Comparison of ENCODE assay signal across 12 cellular contexts in genomic region chr22:39291501-39291900, GRCh38. TPM values are rescaled to one million over a fixed set of nuclear protein-coding genes. Genes with fewer than 3 reads are reported as not detected.
A peak's percentile ranks its signal among the peaks of the same experiment; 100 is the strongest.
DNase-seq lines count a peak whose midpoint lies in the region; ATAC-seq, FAIRE-seq and TF ChIP-seq lines count a peak whose summit lies in the region.
"Had no signal": no experiment of that assay in that cellular context is flagged by ENCODE, and none has a peak within 500 bp of the region (broad histone marks: within the 10 kb centered on the region; RNA-seq: fewer than 3 reads in every experiment).

No MANE protein-coding gene starts in this region.

- dilution Hi-C loops in keratinocyte (cut with MboI; ENCODE audit: extremely low pct_ligation_motif_present, low sequenced_read_pairs) = no loop called here

- no peak for ATAC-seq in stimulated activated naive B cell treated with anti-CD40 and anti-IgM and Interleukin-4, amounts not matched to agents 10 μg/mL and 1 μg/mL and 100 μg/mL, for 72 hours (replicated peaks)
- ATAC-seq: activated naive CD8-positive, alpha-beta T cell treated with anti-CD3 and anti-CD28 coated beads, Interleukin-2, amount 50 U/mL, for 24 hours had no signal

- FAIRE-seq in keratinocyte (lab: Jason Lieb, UNC) = no peak

- H3K36me3 ChIP-seq in WERI-Rb-1 (no peaks in the 10 kb centered on the region), keratinocyte (ENCODE audit: control insufficient read depth in 2 of 2, extremely low read depth in 1 of 2, insufficient read depth in 2 of 2, low read length in 2 of 2) (no peaks in the 10 kb centered on the region)

- H3K27ac ChIP-seq in WERI-Rb-1 = no peak overlapping the region
- H3K27ac ChIP-seq in keratinocyte (ENCODE audit: control insufficient read depth, insufficient read depth, low read length) = peak overlapping the region; percentile 92

- no peak overlapping the region for H3K4me3 ChIP-seq in WERI-Rb-1 (ENCODE audit: low read depth, low read length)
- H3K4me3 ChIP-seq in keratinocyte (ENCODE audit: control insufficient read depth in 2 of 3, extremely low read depth in 1 of 3, insufficient read depth in 2 of 3, low read depth in 1 of 3, low read length in 3 of 3) = no peak overlapping the region

- CTCF ChIA-PET in GM10248 (lab: Yijun Ruan, JAX) = interaction anchor here (1.1 to 1.3 kb wide), 3 partner anchors 14 to 76 kb away, joined by 3 to 6 read pairs (median 3); no protein-coding TSS in a partner anchor

- H3K4me1 ChIP-seq in keratinocyte (ENCODE audit: control insufficient read depth, extremely low read depth, insufficient read depth, low read length) = peaks cover 61% of the 10 kb centered on the region

- H3K9me3 Mint-ChIP-seq in stimulated activated naive B cell treated with anti-CD40 and anti-IgM and Interleukin-4, amounts not matched to agents 10 μg/mL and 1 μg/mL and 100 μg/mL, for 72 hours = no peaks in the 10 kb centered on the region
- H3K9me3 Mint-ChIP-seq: activated naive CD8-positive, alpha-beta T cell treated with anti-CD3 and anti-CD28 coated beads, Interleukin-2, amount 50 U/mL, for 24 hours had no signal

- H3K36me3 Mint-ChIP-seq in stimulated activated naive B cell treated with anti-CD40 and anti-IgM and Interleukin-4, amounts not matched to agents 10 μg/mL and 1 μg/mL and 100 μg/mL, for 72 hours = no peaks in the 10 kb centered on the region

- peak; percentile 26; the same call in 1 of the 2 replicates for TF ChIP-seq CTCF in GM12874 (IDR thresholded peaks at IDR 0.05; ENCODE audit: insufficient read depth, low read depth, low read length)
- TF ChIP-seq CTCF in WERI-Rb-1 (IDR thresholded peaks at IDR 0.05; ENCODE audit: low read depth, low read length) = peak; percentile 29; the same call in 1 of the 2 replicates
- TF ChIP-seq CTCF in keratinocyte (optimal IDR thresholded peaks at IDR 0.05 in 1 of 3, IDR thresholded peaks at IDR 0.05 in 1 of 3, conservative IDR thresholded peaks at IDR 0.05 in 1 of 3; ENCODE audit: extremely low read depth in 1 of 3, insufficient read depth in 2 of 3, low read length in 3 of 3) = peak in 2 of 3 experiments; percentile 41 to 47
- no peak for TF ChIP-seq CTCF in GM10248 (IDR thresholded peaks at IDR 0.05; ENCODE audit: control extremely low read depth, extremely low read depth, low read depth, missing control alignments)

- no peak overlapping the region for H2AFZ ChIP-seq in keratinocyte (ENCODE audit: control insufficient read depth, low read length)

- no peaks in the 10 kb centered on the region for H3K9me1 ChIP-seq in keratinocyte (ENCODE audit: control insufficient read depth, extremely low read depth, insufficient read depth, low read length)

- H3K4me2 ChIP-seq in keratinocyte (ENCODE audit: control insufficient read depth, extremely low read depth, insufficient read depth, low read depth, low read length) = no peak overlapping the region

- POLR2A ChIA-PET in GM10248 (lab: Yijun Ruan, JAX) = interaction anchor here (1.1 kb wide), 1 partner anchor 12 kb away, joined by 4 read pairs; no protein-coding TSS in a partner anchor

- no peak for DNase-seq in WERI-Rb-1
- DNase-seq in keratinocyte (ENCODE audit: low read depth, low spot score) = no peak
- no peak for DNase-seq in stimulated activated naive B cell treated with anti-CD40 and anti-IgM and Interleukin-4, amounts not matched to agents 10 μg/mL and 1 μg/mL and 100 μg/mL, for 72 hours
- no peak for DNase-seq in NCI-H1092 (lab: John Stamatoyannopoulos, UW)
- DNase-seq in stimulated activated CD4-positive, alpha-beta T cell treated with anti-CD3 and anti-CD28 coated beads, Interleukin-2, amount 100 ng/mL, for 48 hours = no peak
- no peak for DNase-seq in GM10248 (ENCODE audit: extremely low spot score)
- no peak for DNase-seq in NAMALWA (ENCODE audit: low spot score)
- DNase-seq: activated naive CD8-positive, alpha-beta T cell treated with anti-CD3 and anti-CD28 coated beads, Interleukin-2, amount 50 U/mL, for 24 hours; NCI-H2029; stimulated activated CD4-positive, alpha-beta T cell treated with anti-CD3 and anti-CD28 coated beads, Interleukin-2, amount 100 ng/mL, for 24 hours; T-helper 9 cell had no signal

- H3K27me3 Mint-ChIP-seq in stimulated activated naive B cell treated with anti-CD40 and anti-IgM and Interleukin-4, amounts not matched to agents 10 μg/mL and 1 μg/mL and 100 μg/mL, for 72 hours = peaks cover 12 to 25% of the 10 kb centered on the region in 2 donors

- no peaks in the 10 kb centered on the region for H3K79me2 ChIP-seq in keratinocyte (ENCODE audit: control insufficient read depth, insufficient read depth, low read length)

- peaks cover 18 to 25% of the 10 kb centered on the region in 2 donors for H3K4me1 Mint-ChIP-seq in stimulated activated naive B cell treated with anti-CD40 and anti-IgM and Interleukin-4, amounts not matched to agents 10 μg/mL and 1 μg/mL and 100 μg/mL, for 72 hours

- H3K27me3 ChIP-seq in WERI-Rb-1 (ENCODE audit: insufficient read depth, low read depth, severe bottlenecking) (no peaks in the 10 kb centered on the region), keratinocyte (ENCODE audit: control insufficient read depth, extremely low read depth, insufficient read depth, low read length) (no peaks in the 10 kb centered on the region)

- H4K20me1 ChIP-seq in keratinocyte (ENCODE audit: control insufficient read depth, extremely low read depth, insufficient read depth, low read length) = no peaks in the 10 kb centered on the region

- peak overlapping the region; percentile 62 for H3K27ac Mint-ChIP-seq in stimulated activated naive B cell treated with anti-CD40 and anti-IgM and Interleukin-4, amounts not matched to agents 10 μg/mL and 1 μg/mL and 100 μg/mL, for 72 hours
- H3K27ac Mint-ChIP-seq: activated naive CD8-positive, alpha-beta T cell treated with anti-CD3 and anti-CD28 coated beads, Interleukin-2, amount 50 U/mL, for 24 hours had no signal

- peak overlapping the region; percentile 72 for H3K9ac ChIP-seq in keratinocyte (ENCODE audit: control insufficient read depth, extremely low read depth, insufficient read depth, low read length)

- no peak overlapping the region for H3K4me3 Mint-ChIP-seq in stimulated activated naive B cell treated with anti-CD40 and anti-IgM and Interleukin-4, amounts not matched to agents 10 μg/mL and 1 μg/mL and 100 μg/mL, for 72 hours
- H3K4me3 Mint-ChIP-seq: activated naive CD8-positive, alpha-beta T cell treated with anti-CD3 and anti-CD28 coated beads, Interleukin-2, amount 50 U/mL, for 24 hours had no signal

- H3K9me3 ChIP-seq in WERI-Rb-1 (ENCODE audit: severe bottlenecking) (no peaks in the 10 kb centered on the region), keratinocyte (ENCODE audit: control insufficient read depth, low read depth, low read length) (no peaks in the 10 kb centered on the region)

RNA-seq across cellular contexts. Expression of gene RPL3, which starts 27.9 kb away (rescaled TPM):
- 2,424 to 2,611 TPM (median 2,538 TPM) in 3 replicates for polyA plus RNA-seq in keratinocyte
- polyA plus RNA-seq in keratinocyte (2011; ENCODE audit: low read depth) = 2,618 TPM
- polyA plus RNA-seq in keratinocyte (2011; cell fraction: cytosol; rRNA removed) = 2,037 and 2,979 TPM in 2 replicates
- polyA plus RNA-seq in keratinocyte (2011; cell fraction: nucleus; rRNA removed) = 1,267 and 1,276 TPM in 2 replicates
- polyA plus RNA-seq in keratinocyte (2012; ENCODE audit: low replicate concordance) = 2,146 and 2,726 TPM in 2 replicates
- 1,617 to 1,755 TPM (median 1,669 TPM) in 3 replicates for polyA minus RNA-seq in keratinocyte
- 2,002 TPM for polyA minus RNA-seq in keratinocyte (2011; cell fraction: cytosol; rRNA and poly(A)+ RNA removed)
- 534 and 588 TPM in 2 replicates for polyA minus RNA-seq in keratinocyte (2011; cell fraction: nucleus; rRNA and poly(A)+ RNA removed)

RNA-seq across cellular contexts. Expression of gene PDGFB, which starts 46.7 kb away (rescaled TPM):
- polyA plus RNA-seq in keratinocyte = 4.3 to 10.3 TPM (median 6.0 TPM) in 3 replicates
- 4.1 TPM for polyA plus RNA-seq in keratinocyte (2011; ENCODE audit: low read depth)
- 5.7 and 7.5 TPM in 2 replicates for polyA plus RNA-seq in keratinocyte (2011; cell fraction: cytosol; rRNA removed)
- 13.7 and 15.8 TPM in 2 replicates for polyA plus RNA-seq in keratinocyte (2011; cell fraction: nucleus; rRNA removed)
- 2.2 and 8.5 TPM in 2 replicates for polyA plus RNA-seq in keratinocyte (2012; ENCODE audit: low replicate concordance)
- 4.4 to 17.7 TPM (median 4.6 TPM) in 3 replicates for polyA minus RNA-seq in keratinocyte
- polyA minus RNA-seq in keratinocyte (2011; cell fraction: cytosol; rRNA and poly(A)+ RNA removed) = 9.4 TPM
- 9.4 and 9.9 TPM in 2 replicates for polyA minus RNA-seq in keratinocyte (2011; cell fraction: nucleus; rRNA and poly(A)+ RNA removed)

RNA-seq across cellular contexts. Expression of gene SYNGR1, which starts 58.3 kb away (rescaled TPM):
- polyA plus RNA-seq in keratinocyte = 0.63 to 1.4 TPM (median 0.76 TPM) in 3 replicates
- 0.67 TPM for polyA plus RNA-seq in keratinocyte (2011; ENCODE audit: low read depth)
- polyA plus RNA-seq in keratinocyte (2011; cell fraction: cytosol; rRNA removed) = 1.2 and 2.7 TPM in 2 replicates
- polyA plus RNA-seq in keratinocyte (2011; cell fraction: nucleus; rRNA removed) = 1.5 and 2.7 TPM in 2 replicates
- 0.78 and 2.2 TPM in 2 replicates for polyA plus RNA-seq in keratinocyte (2012; ENCODE audit: low replicate concordance)
- 0.54 to 1.9 TPM (median 0.56 TPM) in 3 replicates for polyA minus RNA-seq in keratinocyte
- polyA minus RNA-seq in keratinocyte (2011; cell fraction: cytosol; rRNA and poly(A)+ RNA removed) = 1.5 TPM
- 0.62 and 1.3 TPM in 2 replicates for polyA minus RNA-seq in keratinocyte (2011; cell fraction: nucleus; rRNA and poly(A)+ RNA removed)
